Comparison of ENCODE assay signal across 8 cellular contexts in the genomic region with DNA sequence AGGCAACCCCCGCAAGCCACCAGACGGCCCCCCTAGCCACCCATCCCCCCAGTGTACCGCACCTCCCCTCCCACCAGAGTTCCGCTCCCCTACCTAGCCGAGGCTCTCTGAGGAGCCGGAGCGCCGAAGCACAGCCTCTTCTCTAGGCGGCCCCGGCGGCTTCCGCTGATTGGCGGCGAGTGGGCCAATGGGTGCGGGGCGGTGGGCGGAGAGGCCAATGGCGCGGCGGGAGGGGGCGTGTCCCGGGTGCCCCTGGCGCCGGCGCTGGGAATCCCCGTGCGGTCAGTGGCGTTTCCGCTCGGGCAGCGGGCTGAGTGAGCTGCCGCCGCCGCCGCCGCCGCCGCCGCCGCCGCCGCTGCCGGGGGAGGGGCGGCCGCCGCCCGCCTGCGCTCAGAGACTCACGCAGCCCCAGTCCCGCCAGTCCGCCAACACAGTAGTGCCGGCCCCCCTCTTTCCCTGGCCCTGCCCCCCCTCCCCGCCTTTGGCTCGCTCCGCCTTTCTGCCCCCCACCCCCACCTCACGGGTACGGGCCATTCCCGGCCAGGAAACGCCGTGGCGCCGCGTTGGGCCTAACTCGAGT. TPM values are rescaled to one million over a fixed set of nuclear protein-coding genes. Genes with fewer than 3 reads are reported as not detected.
A peak's percentile ranks its signal among the peaks of the same experiment; 100 is the strongest.
DNase-seq lines count a peak whose midpoint lies in the region; ATAC-seq, FAIRE-seq and TF ChIP-seq lines count a peak whose summit lies in the region.

A gene with protein sequence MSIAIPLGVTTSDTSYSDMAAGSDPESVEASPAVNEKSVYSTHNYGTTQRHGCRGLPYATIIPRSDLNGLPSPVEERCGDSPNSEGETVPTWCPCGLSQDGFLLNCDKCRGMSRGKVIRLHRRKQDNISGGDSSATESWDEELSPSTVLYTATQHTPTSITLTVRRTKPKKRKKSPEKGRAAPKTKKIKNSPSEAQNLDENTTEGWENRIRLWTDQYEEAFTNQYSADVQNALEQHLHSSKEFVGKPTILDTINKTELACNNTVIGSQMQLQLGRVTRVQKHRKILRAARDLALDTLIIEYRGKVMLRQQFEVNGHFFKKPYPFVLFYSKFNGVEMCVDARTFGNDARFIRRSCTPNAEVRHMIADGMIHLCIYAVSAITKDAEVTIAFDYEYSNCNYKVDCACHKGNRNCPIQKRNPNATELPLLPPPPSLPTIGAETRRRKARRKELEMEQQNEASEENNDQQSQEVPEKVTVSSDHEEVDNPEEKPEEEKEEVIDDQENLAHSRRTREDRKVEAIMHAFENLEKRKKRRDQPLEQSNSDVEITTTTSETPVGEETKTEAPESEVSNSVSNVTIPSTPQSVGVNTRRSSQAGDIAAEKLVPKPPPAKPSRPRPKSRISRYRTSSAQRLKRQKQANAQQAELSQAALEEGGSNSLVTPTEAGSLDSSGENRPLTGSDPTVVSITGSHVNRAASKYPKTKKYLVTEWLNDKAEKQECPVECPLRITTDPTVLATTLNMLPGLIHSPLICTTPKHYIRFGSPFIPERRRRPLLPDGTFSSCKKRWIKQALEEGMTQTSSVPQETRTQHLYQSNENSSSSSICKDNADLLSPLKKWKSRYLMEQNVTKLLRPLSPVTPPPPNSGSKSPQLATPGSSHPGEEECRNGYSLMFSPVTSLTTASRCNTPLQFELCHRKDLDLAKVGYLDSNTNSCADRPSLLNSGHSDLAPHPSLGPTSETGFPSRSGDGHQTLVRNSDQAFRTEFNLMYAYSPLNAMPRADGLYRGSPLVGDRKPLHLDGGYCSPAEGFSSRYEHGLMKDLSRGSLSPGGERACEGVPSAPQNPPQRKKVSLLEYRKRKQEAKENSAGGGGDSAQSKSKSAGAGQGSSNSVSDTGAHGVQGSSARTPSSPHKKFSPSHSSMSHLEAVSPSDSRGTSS (N-terminal part only) (plus strand): TSS at position 285 of the 580 bp plus-strand sequence. CDS start 31,324 bp downstream, outside the sequence.

- peaks cover 74% of the 10 kb centered on the region for H4K20me1 ChIP-seq in OCI-LY3 (ENCODE audit: insufficient read depth, low read length)
- peaks cover 8% of the 10 kb centered on the region for H4K20me1 ChIP-seq in endothelial cell of umbilical vein (replicated peaks; ENCODE audit: control insufficient read depth, extremely low read depth, insufficient read depth, low read length)

- H3K79me2 ChIP-seq in OCI-LY3 (ENCODE audit: low read length) (peaks cover 92% of the 10 kb centered on the region), endothelial cell of umbilical vein (ENCODE audit: control insufficient read depth, insufficient read depth, low read length) (peaks cover 85% of the 10 kb centered on the region)

- under 1% methylated on average over 64 of the region's 64 CpGs for WGBS in HUES64

- H3K36me3 ChIP-seq in HUES64 (ENCODE audit: insufficient read depth, low read length) (peaks cover 31% of the 10 kb centered on the region), OCI-LY3 (replicated peaks; ENCODE audit: low read depth, low read length) (peaks cover 48% of the 10 kb centered on the region), endothelial cell of umbilical vein (ENCODE audit: control insufficient read depth in 2 of 2, extremely low read depth in 1 of 2, insufficient read depth in 2 of 2, low read length in 2 of 2) (peaks cover 3 to 5% of the 10 kb centered on the region in 2 experiments)

- DNase-seq in D721Med (ENCODE audit: insufficient read length, low spot score) (peak; percentile 60), activated T-cell treated with anti-CD3 and anti-CD28 coated beads for 1 hour (ENCODE audit: low read depth) (peak; percentile 99), endothelial cell of umbilical vein (ENCODE audit: low read depth, low spot score) (peak; percentile 96), midbrain (lab: John Stamatoyannopoulos, UW) (peak; percentile 96)
- peak; percentile 99 to 100 for DNase-seq in stimulated activated CD8-positive, alpha-beta memory T cell treated with anti-CD3 and anti-CD28 coated beads, Interleukin-2, amount 100 ng/mL, for 1 hour (ENCODE audit: low read depth in 2 of 2)

- ATAC-seq in GM21515 (IDR thresholded peaks at IDR 0.05; ENCODE audit: unreplicated experiment), result peak; percentile 50

- H3K4me3 ChIP-seq in HUES64 (ENCODE audit: low read length), result peak within 1 kb of the TSS; percentile 98
- peak within 1 kb of the TSS; percentile 98 for H3K4me3 ChIP-seq in OCI-LY3 (ENCODE audit: low read length)
- peak within 1 kb of the TSS; percentile 57 to 96 (median 94) for H3K4me3 ChIP-seq in endothelial cell of umbilical vein (replicated peaks in 1 of 3; ENCODE audit: insufficient read depth in 1 of 3, low read depth in 1 of 3, low read length in 3 of 3)

- no peaks in the 10 kb centered on the region for H3K9me1 ChIP-seq in endothelial cell of umbilical vein (replicated peaks; ENCODE audit: control insufficient read depth, extremely low read depth, insufficient read depth, low read length)

- H2AFZ ChIP-seq in OCI-LY3 (ENCODE audit: low read depth, low read length) (no peak within 1 kb of the TSS), endothelial cell of umbilical vein (ENCODE audit: low read depth, low read length) (no peak within 1 kb of the TSS)

- BruUV-seq in endothelial cell of umbilical vein (replicated peaks; lab: Mats Ljungman, UMichigan), result no TSS peak

- dilution Hi-C loops in endothelial cell of umbilical vein (cut with MboI; ENCODE audit: extremely low pct_ligation_motif_present, low sequenced_read_pairs), result no loop called here

- peaks cover 45% of the 10 kb centered on the region for H3K4me1 ChIP-seq in HUES64 (ENCODE audit: insufficient read depth, low read length)
- peaks cover 51% of the 10 kb centered on the region for H3K4me1 ChIP-seq in OCI-LY3 (ENCODE audit: low read length)
- H3K4me1 ChIP-seq in endothelial cell of umbilical vein (ENCODE audit: control insufficient read depth, extremely low read depth, insufficient read depth, low read length), result peaks cover 59% of the 10 kb centered on the region

- CTCF ChIA-PET in endothelial cell of umbilical vein (lab: Charles Lee), result interaction anchor here (1.4 kb wide), 1 partner anchor 24 kb away, joined by 6 read pairs; no protein-coding TSS in a partner anchor

- no peaks in the 10 kb centered on the region for H3K9me3 ChIP-seq in HUES64 (ENCODE audit: insufficient read depth, low read depth, low read length)
- no peaks in the 10 kb centered on the region for H3K9me3 ChIP-seq in OCI-LY3 (ENCODE audit: insufficient read depth, low read length)
- H3K9me3 ChIP-seq in endothelial cell of umbilical vein (replicated peaks; ENCODE audit: control insufficient read depth, insufficient read depth, low read length), result no peaks in the 10 kb centered on the region

- intact Hi-C loops in endothelial cell of umbilical vein (cut with micrococcal nuclease), result loop anchor here (1.0 to 2.0 kb wide), 2 partner anchors 333 to 395 kb away; a partner anchor contains a TSS

- H3K4me2 ChIP-seq in OCI-LY3 (ENCODE audit: low read length) (peak within 1 kb of the TSS; percentile 85), endothelial cell of umbilical vein (ENCODE audit: insufficient read depth, low read length) (peak within 1 kb of the TSS; percentile 96)

- FAIRE-seq in D721Med (lab: Jason Lieb, UNC) (no peak), endothelial cell of umbilical vein (lab: Jason Lieb, UNC) (no peak)

- peak within 1 kb of the TSS; percentile 99 for H3K9ac ChIP-seq in HUES64 (ENCODE audit: low read depth, low read length)
- H3K9ac ChIP-seq in OCI-LY3 (ENCODE audit: low read length), result peak within 1 kb of the TSS; percentile 99
- peak within 1 kb of the TSS; percentile 99 for H3K9ac ChIP-seq in endothelial cell of umbilical vein (replicated peaks; ENCODE audit: extremely low read depth, insufficient read depth, low read length)

- H3K27me3 ChIP-seq in HUES64 (ENCODE audit: insufficient read depth, low read length) (no peaks in the 10 kb centered on the region), OCI-LY3 (ENCODE audit: low read depth, low read length) (no peaks in the 10 kb centered on the region), endothelial cell of umbilical vein (ENCODE audit: control insufficient read depth in 2 of 2, insufficient read depth in 2 of 2, low read length in 2 of 2) (no peaks in the 10 kb centered on the region)

- POLR2A ChIA-PET in endothelial cell of umbilical vein (lab: Charles Lee), result interaction anchor here (0.6 to 3.1 kb wide), 12 partner anchors 10 to 947 kb away, joined by 3 to 36 read pairs (median 4); a partner anchor contains a TSS

- TF ChIP-seq CTCF in D721Med (IDR thresholded peaks at IDR 0.05; ENCODE audit: insufficient read depth, missing control alignments), result no peak
- TF ChIP-seq CTCF in OCI-LY3 (IDR thresholded peaks at IDR 0.05; ENCODE audit: low read depth, low read length), result no peak
- no peak for TF ChIP-seq CTCF in endothelial cell of umbilical vein (IDR thresholded peaks at IDR 0.05; ENCODE audit: extremely low read depth in 1 of 2, insufficient read depth in 1 of 2, low read depth in 1 of 2, low read length in 2 of 2)

- peak; percentile 65 for TF ChIP-seq POLR2A in endothelial cell of umbilical vein (IDR thresholded peaks at IDR 0.05; ENCODE audit: low read depth, low read length)

- peak within 1 kb of the TSS; percentile 99 for H3K27ac ChIP-seq in HUES64 (ENCODE audit: low read depth, low read length)
- H3K27ac ChIP-seq in OCI-LY3 (ENCODE audit: low read length), result peak within 1 kb of the TSS; percentile 96
- peak within 1 kb of the TSS; percentile 93 for H3K27ac ChIP-seq in endothelial cell of umbilical vein (ENCODE audit: insufficient read depth, low read depth, low read length)

TF ChIP-seq in endothelial cell of umbilical vein, 7 proteins besides CTCF, POLR2A, EP300 and RAD21:
- TF ChIP-seq FOS (IDR thresholded peaks at IDR 0.05; ENCODE audit: borderline replicate concordance, insufficient read depth, low read length) (no peak), MYC (IDR thresholded peaks at IDR 0.05; ENCODE audit: low read depth, low read length) (peak; percentile 31), POLR2AphosphoS5 (IDR thresholded peaks at IDR 0.05; ENCODE audit: insufficient read depth, low read depth, low read length) (peak; percentile 75)
TF ChIP-seq in endothelial cell of umbilical vein: peak in this region for 2.

RNA-seq across cellular contexts. Expression of the gene that starts here (rescaled TPM):
- 111 TPM for polyA plus RNA-seq in HUES64 (2013, experiment 1 of 2)
- polyA plus RNA-seq in HUES64 (2013, experiment 2 of 2), result 141 TPM
- 145 and 149 TPM in 2 replicates for total RNA-seq in endothelial cell of umbilical vein
- 48.2 and 64.5 TPM in 2 replicates for polyA plus RNA-seq in endothelial cell of umbilical vein
- 42.1 and 44.2 TPM in 2 replicates for polyA plus RNA-seq in endothelial cell of umbilical vein (2011; cell fraction: cytosol; rRNA removed)
- polyA plus RNA-seq in endothelial cell of umbilical vein (2011; cell fraction: nucleus; rRNA removed), result 260 and 310 TPM in 2 replicates
- 56.6 and 64.1 TPM in 2 replicates for polyA plus RNA-seq in endothelial cell of umbilical vein (2012)
- 135 and 172 TPM in 2 replicates for polyA minus RNA-seq in endothelial cell of umbilical vein
- 54.6 TPM for polyA minus RNA-seq in endothelial cell of umbilical vein (2011; cell fraction: cytosol; rRNA and poly(A)+ RNA removed)
- polyA minus RNA-seq in endothelial cell of umbilical vein (2011; cell fraction: nucleus; rRNA and poly(A)+ RNA removed), result 250 and 314 TPM in 2 replicates

Comparison
In these comparisons a context has a peak if more than half of its experiments do, and no peak if none do; other contexts are left out.
1. Peak in every context shown above with its lines: DNase-seq, ATAC-seq, H3K4me3 ChIP-seq and H3K27ac ChIP-seq.